13 cellular contexts compared by ENCODE assay signal in the genomic region with DNA sequence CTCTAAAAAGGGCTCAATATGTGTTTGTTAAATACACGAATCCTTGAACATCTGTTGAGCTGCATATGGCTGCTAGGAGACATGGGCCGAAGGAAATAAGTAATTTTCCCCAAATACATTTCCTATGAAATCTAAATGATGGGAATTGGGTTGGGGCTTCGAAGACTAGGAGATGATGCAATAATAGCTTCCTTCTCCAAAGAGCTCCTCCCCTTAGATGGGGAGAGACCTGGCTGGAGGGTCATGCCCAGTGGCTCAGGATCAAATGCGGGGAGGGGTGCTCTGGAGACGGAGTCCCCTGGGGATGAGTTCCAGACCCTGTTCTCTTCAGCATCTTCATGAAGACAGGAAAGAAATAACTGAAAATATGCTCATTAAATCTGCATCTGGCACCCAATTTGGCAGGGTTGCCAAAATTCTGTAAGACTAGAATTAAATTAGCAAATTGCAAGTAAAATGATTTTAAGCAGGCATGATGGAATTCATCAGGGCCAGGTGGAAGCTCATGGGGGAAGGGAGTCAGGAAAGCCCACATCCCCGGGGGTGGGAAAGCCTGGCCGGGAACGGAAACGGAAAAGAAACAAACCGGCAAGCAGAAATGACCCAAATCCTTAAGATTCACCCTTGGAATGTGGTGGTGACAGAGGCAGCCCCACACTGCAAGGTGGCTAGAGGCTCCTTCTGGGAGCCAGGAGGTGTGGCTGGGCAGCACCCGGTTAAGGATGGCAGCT.
DNase-seq lines count a peak whose midpoint lies in the region; ATAC-seq and TF ChIP-seq lines count a peak whose summit lies in the region.
"Had no signal": no experiment of that assay in that cellular context is flagged by ENCODE, and none has a peak within 500 bp of the region (broad histone marks: within the 10 kb centered on the region; RNA-seq: fewer than 3 reads in every experiment).

No MANE protein-coding gene starts in this region.

- H3K9ac ChIP-seq in H9 (ENCODE audit: extremely low read depth, insufficient read length, low read length), result no peak overlapping the region

- TF ChIP-seq CTCF in H9 (conservative IDR thresholded peaks at IDR 0.05) (no peak), right lobe of liver (IDR thresholded peaks at IDR 0.05) (no peak), body of pancreas (IDR thresholded peaks at IDR 0.05) (no peak)

- no peak overlapping the region for H2BK15ac ChIP-seq in H9 (ENCODE audit: low read depth, low read length)

- no peak overlapping the region for H3K4ac ChIP-seq in H9 (ENCODE audit: low read depth, low read length)

- H2BK120ac ChIP-seq in H9 (ENCODE audit: low read depth, low read length, poor library complexity, severe bottlenecking), result no peak overlapping the region

- no peak overlapping the region for H3K23ac ChIP-seq in H9 (ENCODE audit: insufficient read length, low read depth, low read length)

- H3K9me3 Mint-ChIP-seq in H9, result no peaks in the 10 kb centered on the region
- no peaks in the 10 kb centered on the region for H3K9me3 Mint-ChIP-seq in activated naive CD8-positive, alpha-beta T cell treated with anti-CD3 and anti-CD28 coated beads, Interleukin-2, amount 10 ng/mL, durations not matched to agents 7 days and 5 days

- no peaks in the 10 kb centered on the region for H4K20me1 ChIP-seq in H9 (ENCODE audit: control insufficient read depth, insufficient read depth, insufficient read length)

- H2BK20ac ChIP-seq in H9 (ENCODE audit: low read depth, low read length, poor library complexity, severe bottlenecking), result no peak overlapping the region

- no peaks in the 10 kb centered on the region for H3K4me1 ChIP-seq in H9 (ENCODE audit: insufficient read depth, low read length)
- no peaks in the 10 kb centered on the region for H3K4me1 ChIP-seq in right lobe of liver
- H3K4me1 ChIP-seq in body of pancreas, result no peaks in the 10 kb centered on the region

- H3K14ac ChIP-seq in H9 (ENCODE audit: insufficient read depth, low read length), result peak overlapping the region; percentile 68; the same call in 1 of the 2 replicates

- H3K9me3 ChIP-seq in H9 (ENCODE audit: control insufficient read depth, low read depth, low read length) (no peaks in the 10 kb centered on the region), right lobe of liver (no peaks in the 10 kb centered on the region), body of pancreas (no peaks in the 10 kb centered on the region)
- H3K9me3 ChIP-seq: gastroesophageal sphincter had no signal

- no peak overlapping the region for H3K4me3 ChIP-seq in right lobe of liver
- H3K4me3 ChIP-seq in body of pancreas, result no peak overlapping the region
- H3K4me3 ChIP-seq: gastroesophageal sphincter, GM12878, PC-9 had no signal

- H4K5ac ChIP-seq in H9 (ENCODE audit: insufficient read length, low read depth, low read length), result no peak overlapping the region

- H2BK5ac ChIP-seq in H9 (ENCODE audit: insufficient read length, low read length), result no peak overlapping the region

- ATAC-seq in activated naive CD8-positive, alpha-beta T cell treated with anti-CD3 and anti-CD28 coated beads, Interleukin-2, amount 10 ng/mL, durations not matched to agents 7 days and 5 days (ENCODE audit: low read depth), result peak; percentile 26
- ATAC-seq in right lobe of liver (peak in 3 of 4 donors; percentile 7 to 54 (median 11)), HG03457 (IDR thresholded peaks at IDR 0.05; ENCODE audit: unreplicated experiment) (no peak), HG03432 (IDR thresholded peaks at IDR 0.05; ENCODE audit: unreplicated experiment) (no peak), body of pancreas (no peak)
- ATAC-seq: gastroesophageal sphincter, GM12878 had no signal

- H3K27me3 ChIP-seq in H9 (ENCODE audit: insufficient read depth, low read length) (no peaks in the 10 kb centered on the region), right lobe of liver (no peaks in the 10 kb centered on the region), body of pancreas (no peaks in the 10 kb centered on the region)

- no peak overlapping the region for H3K18ac ChIP-seq in H9 (ENCODE audit: insufficient read length, low read depth, low read length)

- DNase-seq in AG20443 (ENCODE audit: low spot score) (peak; percentile 41), H9 (no peak), right lobe of liver (peak in 1 of 3 donors; percentile 23), body of pancreas (no peak)
- DNase-seq in activated naive CD8-positive, alpha-beta T cell treated with anti-CD3 and anti-CD28 coated beads, Interleukin-2, amount 10 ng/mL, durations not matched to agents 7 days and 5 days, result no peak
- no peak for DNase-seq in effector CD8-positive, alpha-beta T cell (lab: John Stamatoyannopoulos, UW)
- DNase-seq: kidney, NCI-H226, PC-9 had no signal

- H3K79me2 ChIP-seq in H9 (ENCODE audit: insufficient read depth, low read length), result no peaks in the 10 kb centered on the region

- H3K4me2 ChIP-seq in H9 (ENCODE audit: insufficient read depth, insufficient read length, low read length), result no peak overlapping the region
- H3K4me2 ChIP-seq: PC-9 had no signal

- no peak overlapping the region for H2AFZ ChIP-seq in H9 (ENCODE audit: low read length)
- H2AFZ ChIP-seq: PC-9 had no signal

- no peak overlapping the region for H2AK5ac ChIP-seq in H9 (ENCODE audit: insufficient read length, low read length)

- WGBS in H9 (ENCODE audit: extremely low coverage, insufficient read length, low lambda C conversion rate), result no CpG with 5 or more reads among the region's 11 CpGs
- WGBS in right lobe of liver (ENCODE audit: insufficient coverage, low coverage, low lambda C conversion rate, missing lambda C conversion rate), result 51% methylated on average over 11 of the region's 11 CpGs
- WGBS in body of pancreas, 2 donors, result 76 to 77% methylated on average over 11 of the region's 11 CpGs

- H3T11ph ChIP-seq in H9 (ENCODE audit: low read length), result no peak overlapping the region

- no peak overlapping the region for H3K56ac ChIP-seq in H9 (ENCODE audit: insufficient read length, low read depth, low read length)

- H3K79me1 ChIP-seq in H9 (ENCODE audit: insufficient read depth, low read depth, low read length, poor library complexity, severe bottlenecking), result no peaks in the 10 kb centered on the region

- peaks cover 13 to 15% of the 10 kb centered on the region in 2 experiments for H3K4me1 Mint-ChIP-seq in H9
- H3K4me1 Mint-ChIP-seq in activated naive CD8-positive, alpha-beta T cell treated with anti-CD3 and anti-CD28 coated beads, Interleukin-2, amount 10 ng/mL, durations not matched to agents 7 days and 5 days, result peaks cover 20% of the 10 kb centered on the region

- intact Hi-C loops in right lobe of liver (cut with DNase I) (no loop called here), body of pancreas (cut with DNase I) (no loop called here)

- no peak overlapping the region for H3K27ac Mint-ChIP-seq in H9
- peak overlapping the region; percentile 46 for H3K27ac Mint-ChIP-seq in activated naive CD8-positive, alpha-beta T cell treated with anti-CD3 and anti-CD28 coated beads, Interleukin-2, amount 10 ng/mL, durations not matched to agents 7 days and 5 days

- POLR2A ChIA-PET in activated naive CD8-positive, alpha-beta T cell treated with anti-CD3 and anti-CD28 coated beads, Interleukin-2, amount 10 ng/mL, durations not matched to agents 7 days and 5 days (lab: Charles Lee), result no interaction called here

- no peak overlapping the region for H4K91ac ChIP-seq in H9 (ENCODE audit: insufficient read length, low read depth, low read length)

- TF ChIP-seq POLR2A in right lobe of liver (IDR thresholded peaks at IDR 0.05) (no peak), body of pancreas (IDR thresholded peaks at IDR 0.05) (no peak)

- peaks cover 4% of the 10 kb centered on the region; the same call in 1 of the 2 replicates for H3K27me3 Mint-ChIP-seq in H9 (ENCODE audit: low read depth)
- H3K27me3 Mint-ChIP-seq in activated naive CD8-positive, alpha-beta T cell treated with anti-CD3 and anti-CD28 coated beads, Interleukin-2, amount 10 ng/mL, durations not matched to agents 7 days and 5 days, result no peaks in the 10 kb centered on the region

- no peaks in the 10 kb centered on the region for H3K36me3 Mint-ChIP-seq in H9 (ENCODE audit: insufficient read depth in 1 of 3, low read depth in 3 of 3)
- peaks cover 4% of the 10 kb centered on the region for H3K36me3 Mint-ChIP-seq in activated naive CD8-positive, alpha-beta T cell treated with anti-CD3 and anti-CD28 coated beads, Interleukin-2, amount 10 ng/mL, durations not matched to agents 7 days and 5 days

- H2BK12ac ChIP-seq in H9 (ENCODE audit: insufficient read length, low read depth, low read length), result no peak overlapping the region

- H3K4me3 Mint-ChIP-seq in H9, result no peak overlapping the region
- peak overlapping the region; percentile 9 for H3K4me3 Mint-ChIP-seq in activated naive CD8-positive, alpha-beta T cell treated with anti-CD3 and anti-CD28 coated beads, Interleukin-2, amount 10 ng/mL, durations not matched to agents 7 days and 5 days

- H3K27ac ChIP-seq in H9 (ENCODE audit: insufficient read length, low read depth, low read length) (no peak overlapping the region), right lobe of liver (no peak overlapping the region), body of pancreas (no peak overlapping the region)
- H3K27ac ChIP-seq: gastroesophageal sphincter, PC-9 had no signal

- H3K36me3 ChIP-seq in right lobe of liver, result no peaks in the 10 kb centered on the region
- H3K36me3 ChIP-seq in body of pancreas (replicated peaks in 1 of 2; ENCODE audit: insufficient read depth in 1 of 2, low read depth in 2 of 2), result no peaks in the 10 kb centered on the region
- H3K36me3 ChIP-seq: gastroesophageal sphincter had no signal

- H4K8ac ChIP-seq in H9 (replicated peaks; ENCODE audit: insufficient read length, low read depth, low read length), result no peak overlapping the region

- no peaks in the 10 kb centered on the region for H3K23me2 ChIP-seq in H9 (ENCODE audit: insufficient read length, low read depth, low read length, poor library complexity, severe bottlenecking)

Comparison
In these comparisons a context has a peak if more than half of its experiments do, and no peak if none do; other contexts are left out.
1. ATAC-seq: peak in activated naive CD8-positive, alpha-beta T cell treated with anti-CD3 and anti-CD28 coated beads, Interleukin-2, amount 10 ng/mL, durations not matched to agents 7 days and 5 days (single experiment) and right lobe of liver (3 of 4); none in HG03457 (single experiment), HG03432 (single experiment) and body of pancreas (single experiment).